ENCODE assay signal across 8 cellular contexts in genomic region chr5:134738963-134739661, GRCh38. TPM values are rescaled to one million over a fixed set of nuclear protein-coding genes. Genes with fewer than 3 reads are reported as not detected.
DNase-seq lines count a peak whose midpoint lies in the region; ATAC-seq and TF ChIP-seq lines count a peak whose summit lies in the region.

No MANE protein-coding gene starts in this region.

- H3K27ac Mint-ChIP-seq in brain = peak overlapping the region; percentile 97 to 99 (median 98)

- H3K36me3 ChIP-seq in IMR-90 (ENCODE audit: control insufficient read depth, insufficient read depth, low read length) = peaks cover 3% of the 10 kb centered on the region; the same call in 1 of the 2 replicates

- peak overlapping the region; percentile 74 for H3K14ac ChIP-seq in IMR-90 (replicated peaks; ENCODE audit: low read depth, low read length)

- peak overlapping the region; percentile 5 for H2AK5ac ChIP-seq in IMR-90 (ENCODE audit: low read depth, low read length)

- ATAC-seq in IMR-90 (ENCODE audit: low read depth) (peak; percentile 13), HG03432 (IDR thresholded peaks at IDR 0.05; ENCODE audit: unreplicated experiment) (no peak)

- no peaks in the 10 kb centered on the region for H3K27me3 ChIP-seq in IMR-90 (ENCODE audit: control insufficient read depth, insufficient read depth, low read length)

- no peak overlapping the region; the same call in 1 of the 2 replicates for H4K5ac ChIP-seq in IMR-90 (ENCODE audit: low read depth, low read length)

- H3K9ac ChIP-seq in IMR-90 (ENCODE audit: low read depth, low read length) = peak overlapping the region; percentile 79

- POLR2A ChIA-PET in IMR-90 (lab: Charles Lee; ENCODE audit: unreplicated experiment) = interaction anchor here (0.6 kb wide), 1 partner anchor 113 kb away, joined by 3 read pairs; no protein-coding TSS in a partner anchor

- CTCF ChIA-PET in IMR-90 (lab: Yijun Ruan, JAX) = interaction anchor here (0.6 to 2.8 kb wide), 6 partner anchors 14 to 99 kb away, joined by 3 to 8 read pairs (median 5); partner anchors contain the start of gene DDX46

- in situ Hi-C loops in IMR-90 (cut with MboI; ENCODE audit: low sequenced_read_pairs) (no loop called here), SK-MEL-5 (cut with HindIII; ENCODE audit: low pct_unique_long_range_greater_than_20kb, low sequenced_read_pairs) (no loop called here)

- H4K91ac ChIP-seq in IMR-90 (ENCODE audit: insufficient read depth, low read depth, low read length) = 0 out of 2 replicates have a peak overlapping the region, but pooled peaks have one; percentile 8

- H2BK20ac ChIP-seq in IMR-90 (ENCODE audit: low read depth, low read length) = no peak overlapping the region

- no peak overlapping the region; the same call in 1 of the 2 replicates for H2BK120ac ChIP-seq in IMR-90 (ENCODE audit: low read depth, low read length)

- H3K4ac ChIP-seq in IMR-90 (ENCODE audit: low read depth, low read length) = peak overlapping the region; percentile 44

- peak overlapping the region; percentile 74 for H2BK5ac ChIP-seq in IMR-90 (ENCODE audit: low read depth, low read length, poor library complexity, severe bottlenecking)

- H3K4me1 ChIP-seq in IMR-90 (ENCODE audit: control insufficient read depth, insufficient read depth, low read length) = peaks cover 3% of the 10 kb centered on the region; the same call in 1 of the 2 replicates

- DNase-seq in GF-D8 (lab: John Stamatoyannopoulos, UW) (peak; percentile 18), IMR-90 (peak; percentile 49), SK-MEL-5 (ENCODE audit: low read depth, low spot score) (peak; percentile 56), NCI-H187 treated with DMSO at 0.1 percent for 48 hours (lab: John Stamatoyannopoulos, UW) (no peak)

- TF ChIP-seq CTCF in IMR-90 (conservative IDR thresholded peaks at IDR 0.05; ENCODE audit: low read depth, low read length) = 0 out of 2 replicates have a peak, but pooled peaks have one; percentile 5
- TF ChIP-seq CTCF in brain (conservative IDR thresholded peaks at IDR 0.05) = peak in 1 of 2 experiments; percentile 26

- H2AK9ac ChIP-seq in IMR-90 (replicated peaks; ENCODE audit: low read depth, low read length, poor library complexity) = peak overlapping the region; percentile 73

- peaks cover 31% of the 10 kb centered on the region for H3K36me3 Mint-ChIP-seq in brain

- H3K18ac ChIP-seq in IMR-90 (ENCODE audit: low read depth, low read length) = no peak overlapping the region

- no TSS peak for BruUV-seq in IMR-90 (replicated peaks; lab: Mats Ljungman, UMichigan)

- H3K4me3 Mint-ChIP-seq in brain = peak overlapping the region; percentile 94 to 99 (median 99)

- peak overlapping the region; percentile 94 for H3K4me2 ChIP-seq in IMR-90 (ENCODE audit: low read depth, low read length)

- peak overlapping the region in 1 of 2 experiments; percentile 72; a peak in 1 of 4 replicates for H4K8ac ChIP-seq in IMR-90 (ENCODE audit: low read depth in 2 of 2, low read length in 2 of 2)

- H2AFZ ChIP-seq in IMR-90 (replicated peaks; ENCODE audit: low read length, poor library complexity) = peak overlapping the region; percentile 96

- H3K27me3 Mint-ChIP-seq in brain = peaks cover 11% of the 10 kb centered on the region

- intact Hi-C loops in IMR-90 (cut with micrococcal nuclease) = loop anchor here (1.0 to 5.0 kb wide), 3 partner anchors 112 to 528 kb away; partner anchors contain the start of gene PCBD2

- H2BK15ac ChIP-seq in IMR-90 (ENCODE audit: low read depth, low read length) = no peak overlapping the region

- peaks cover 0 to 3% (median 0%) of the 10 kb centered on the region in 5 experiments for H3K9me3 Mint-ChIP-seq in brain

- H3K4me1 Mint-ChIP-seq in brain = peaks cover 43% of the 10 kb centered on the region

- dilution Hi-C loops in IMR-90 (cut with HindIII; ENCODE audit: low sequenced_read_pairs, unreplicated experiment) = no loop called here

- 0 out of 2 replicates have a peak, but pooled peaks have one; percentile 1 for TF ChIP-seq RAD21 in IMR-90 (IDR thresholded peaks at IDR 0.05; ENCODE audit: low read length)

- TF ChIP-seq POLR2A in IMR-90 (IDR thresholded peaks at IDR 0.05; ENCODE audit: low read depth, low read length) = no peak

- no peaks in the 10 kb centered on the region; the same call in 1 of the 2 replicates for H3K9me1 ChIP-seq in IMR-90 (ENCODE audit: insufficient read depth, low read length)

- H3K4me3 ChIP-seq in IMR-90 (ENCODE audit: insufficient read depth, low read depth, low read length) (peak overlapping the region; percentile 96), iPS-18c (ENCODE audit: insufficient read depth, low read depth, low read length) (peak overlapping the region; percentile 95), skin epidermis (peak overlapping the region; percentile 57 to 88 (median 84))

- H3K9me3 ChIP-seq in IMR-90 (ENCODE audit: control insufficient read depth, insufficient read depth, low read length) (no peaks in the 10 kb centered on the region), iPS-18c (ENCODE audit: control insufficient read depth, insufficient read depth, low read length) (no peaks in the 10 kb centered on the region)

- peaks cover 10 to 33% of the 10 kb centered on the region in 2 experiments for H3K79me1 ChIP-seq in IMR-90 (ENCODE audit: low read depth in 1 of 2, low read length in 2 of 2)

- H3K27ac ChIP-seq in IMR-90 (ENCODE audit: insufficient read depth, low read length) = peak overlapping the region; percentile 65
- peak overlapping the region; percentile 70 to 98 (median 91) for H3K27ac ChIP-seq in skin epidermis

- H4K20me1 ChIP-seq in IMR-90 (ENCODE audit: insufficient read depth, low read length) = peaks cover 6% of the 10 kb centered on the region; the same call in 1 of the 2 replicates

- H3K56ac ChIP-seq in IMR-90 (ENCODE audit: extremely low read depth, insufficient read depth, low read length) = peak overlapping the region; percentile 40; the same call in 1 of the 2 replicates

- H3K23ac ChIP-seq in IMR-90 (ENCODE audit: low read depth, low read length) = peak overlapping the region; percentile 82

- WGBS in IMR-90 (ENCODE audit: extremely low coverage in 2 of 2, insufficient read length in 1 of 2), 2 experiments = 0% methylated on average over 6 of the region's 21 CpGs; no CpG with 5 or more reads in 1 of the 2 experiments

TF ChIP-seq in IMR-90, 13 proteins besides CTCF, POLR2A, EP300 and RAD21:
- TF ChIP-seq CHD1 (IDR thresholded peaks at IDR 0.05; ENCODE audit: low read depth, low read length) (no peak), SMC3 (IDR thresholded peaks at IDR 0.05; ENCODE audit: low read depth, low read length) (no peak), CEBPB (IDR thresholded peaks at IDR 0.05; ENCODE audit: low read depth, low read length) (no peak), RFX5 (IDR thresholded peaks at IDR 0.05; ENCODE audit: low read depth, low read length) (no peak), BHLHE40 (IDR thresholded peaks at IDR 0.05; ENCODE audit: low read depth, low read length) (peak; percentile 46; the same call in 1 of the 2 replicates), MXI1 (IDR thresholded peaks at IDR 0.05; ENCODE audit: borderline replicate concordance, low read depth, low read length) (peak; percentile 82; the same call in 1 of the 2 replicates)
TF ChIP-seq in IMR-90: peak in this region for 2.

RNA-seq across cellular contexts. Expression of gene CAMLG, which starts 0.8 kb away (rescaled TPM):
- total RNA-seq in IMR-90 (2012; rRNA removed) = 13.1 and 24.7 TPM in 2 replicates
- polyA plus RNA-seq in IMR-90 (2012; rRNA removed) (10.6 and 11.9 TPM in 2 replicates), brain (ENCODE audit: insufficient read depth, low read depth, low replicate concordance) (38.4 TPM)
- polyA plus RNA-seq in IMR-90 (2012; cell fraction: cytosol; rRNA removed) = 10.2 and 12.7 TPM in 2 replicates
- polyA plus RNA-seq in IMR-90 (2012; cell fraction: nucleus; rRNA removed; ENCODE audit: low replicate concordance) = 2.8 and 5.9 TPM in 2 replicates
- total RNA-seq in SK-MEL-5 (2014; rRNA removed; shearing (Covaris generic)) = 25.6 and 25.8 TPM in 2 replicates
- polyA plus RNA-seq in SK-MEL-5 (2015; cell fraction: cytosol; rRNA removed) = 12.2 and 19.3 TPM in 2 replicates
- polyA plus RNA-seq in SK-MEL-5 (2015; cell fraction: nucleus; rRNA removed) = 3.1 and 4.6 TPM in 2 replicates

RNA-seq across cellular contexts. Expression of gene DDX46, which starts 19.5 kb away (rescaled TPM):
- total RNA-seq in IMR-90 (2012; rRNA removed) = 26.0 and 31.9 TPM in 2 replicates
- 19.3 and 22.5 TPM in 2 replicates for polyA plus RNA-seq in IMR-90 (2012; rRNA removed)
- polyA plus RNA-seq in IMR-90 (2012; cell fraction: cytosol; rRNA removed) = 4.0 and 5.7 TPM in 2 replicates
- 7.2 and 40.2 TPM in 2 replicates for polyA plus RNA-seq in IMR-90 (2012; cell fraction: nucleus; rRNA removed; ENCODE audit: low replicate concordance)
- total RNA-seq in SK-MEL-5 (2014; rRNA removed; shearing (Covaris generic)) = 19.6 and 20.0 TPM in 2 replicates
- polyA plus RNA-seq in SK-MEL-5 (2015; cell fraction: cytosol; rRNA removed) = 28.8 and 33.9 TPM in 2 replicates
- 92.8 and 95.9 TPM in 2 replicates for polyA plus RNA-seq in SK-MEL-5 (2015; cell fraction: nucleus; rRNA removed)
- 36.0 TPM for polyA plus RNA-seq in brain (ENCODE audit: insufficient read depth, low read depth, low replicate concordance)
